21 cellular contexts compared by ENCODE assay signal in genomic region chrX:96929036-96929435, GRCh38. TPM values are rescaled to one million over a fixed set of nuclear protein-coding genes. Genes with fewer than 3 reads are reported as not detected.
DNase-seq lines count a peak whose midpoint lies in the region; ATAC-seq, FAIRE-seq and TF ChIP-seq lines count a peak whose summit lies in the region.
"Had no signal": no experiment of that assay in that cellular context is flagged by ENCODE, and none has a peak within 500 bp of the region (broad histone marks: within the 10 kb centered on the region; RNA-seq: fewer than 3 reads in every experiment).

No MANE protein-coding gene starts in this region.

- TF ChIP-seq POLR2A in H54 (IDR thresholded peaks at IDR 0.05; ENCODE audit: low read depth, low read length): no peak

- DNase-seq in EH (ENCODE audit: low read depth) (peak; percentile 1), NCI-H1694 (lab: John Stamatoyannopoulos, UW) (peak; percentile 70), NCI-H524 treated with DMSO at 0.1 percent for 48 hours (lab: John Stamatoyannopoulos, UW) (peak; percentile 60), foreskin keratinocyte (peak; percentile 53 to 73), NOMO-1 treated with dmso at 0.1 percent for 144 hours (lab: John Stamatoyannopoulos, UW; ENCODE audit: unreplicated experiment) (no peak), H54 (ENCODE audit: insufficient read length, low spot score) (no peak)
- DNase-seq: CD4-positive, CD25-positive, alpha-beta regulatory T cell; DMS79 treated with DMSO at 0.1 percent for 48 hours; H9; HFFc6; KBM-7; MM.1S; NCI-H1092; NCI-H146; NCI-H2081; NCI-H510A treated with DMSO at 0.1 percent for 48 hours; SHP77 had no signal

- no peaks in the 10 kb centered on the region for H3K4me1 ChIP-seq in foreskin keratinocyte

- H3K27ac ChIP-seq in foreskin keratinocyte: no peak overlapping the region
- H3K27ac ChIP-seq: HL-60 had no signal

- no peak for FAIRE-seq in H54 (lab: Jason Lieb, UNC)
- FAIRE-seq: GM12891 had no signal

- ATAC-seq in foreskin keratinocyte: peak; percentile 35
- no peak for ATAC-seq in GM19467 (IDR thresholded peaks at IDR 0.05; ENCODE audit: unreplicated experiment)

- no peaks in the 10 kb centered on the region for H3K27me3 ChIP-seq in foreskin keratinocyte

- TF ChIP-seq CTCF in foreskin keratinocyte (conservative IDR thresholded peaks at IDR 0.05): no peak

RNA-seq across cellular contexts. Expression of gene RPA4, which starts 45.3 kb away (rescaled TPM):
- 0.21 and 0.44 TPM in 2 replicates for total RNA-seq in foreskin keratinocyte
- 0.02 TPM in 1 of 2 replicates, not detected in the other for polyA plus RNA-seq in foreskin keratinocyte
- total RNA-seq: G401 had no signal

Comparison
In these comparisons a context has a peak if more than half of its experiments do, and no peak if none do; other contexts are left out.
1. DNase-seq: peak in EH (single experiment), NCI-H1694 (single experiment), NCI-H524 treated with DMSO at 0.1 percent for 48 hours (single experiment) and foreskin keratinocyte (2 of 2); none in NOMO-1 treated with dmso at 0.1 percent for 144 hours (single experiment) and H54 (single experiment).